1 cellular context compared by ENCODE assay signal in the genomic region with DNA sequence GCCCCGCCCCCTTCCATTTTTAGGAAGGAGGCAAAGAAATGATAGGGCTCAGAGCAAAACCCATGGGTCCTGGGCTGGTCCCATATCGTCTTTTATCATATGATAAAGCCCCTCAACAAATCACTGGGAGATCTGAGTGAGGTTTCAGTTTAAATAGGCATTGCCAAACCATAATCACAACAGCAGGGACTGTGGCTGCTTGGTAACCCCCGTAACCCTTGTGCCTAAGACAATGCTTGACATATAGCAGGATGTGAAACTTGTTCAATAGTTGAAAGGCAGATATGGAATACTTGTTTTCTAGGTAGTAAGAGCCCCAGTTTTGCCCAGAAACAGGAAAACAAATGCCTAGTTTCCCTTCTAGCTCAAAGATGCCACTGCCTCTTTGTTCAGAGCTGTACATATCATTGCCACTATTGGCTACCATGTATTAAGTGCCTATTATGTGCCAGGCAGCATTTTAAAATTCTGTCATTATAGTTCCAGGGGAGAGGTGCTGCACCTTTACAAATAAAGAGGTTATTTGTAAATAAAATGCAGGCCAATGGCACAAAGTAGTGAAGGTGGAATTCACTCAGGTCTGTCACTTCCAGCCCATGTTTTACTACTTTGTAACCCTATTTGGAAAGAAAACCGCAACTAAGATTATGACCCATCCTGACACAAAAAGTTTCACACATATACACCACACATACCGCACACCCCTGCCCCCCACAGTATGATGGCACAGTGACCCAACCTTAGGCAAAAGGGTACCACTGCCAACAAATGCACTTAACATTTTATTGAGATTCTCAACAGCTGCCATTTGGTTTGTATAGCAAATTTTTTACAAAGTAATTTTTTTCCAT.
TF ChIP-seq lines count a peak whose summit lies in the region.

No MANE protein-coding gene starts in this region.

TF ChIP-seq in GM12878, 131 proteins besides CTCF, POLR2A, EP300 and RAD21 (continued from another document):
- TF ChIP-seq, protein P1, sequence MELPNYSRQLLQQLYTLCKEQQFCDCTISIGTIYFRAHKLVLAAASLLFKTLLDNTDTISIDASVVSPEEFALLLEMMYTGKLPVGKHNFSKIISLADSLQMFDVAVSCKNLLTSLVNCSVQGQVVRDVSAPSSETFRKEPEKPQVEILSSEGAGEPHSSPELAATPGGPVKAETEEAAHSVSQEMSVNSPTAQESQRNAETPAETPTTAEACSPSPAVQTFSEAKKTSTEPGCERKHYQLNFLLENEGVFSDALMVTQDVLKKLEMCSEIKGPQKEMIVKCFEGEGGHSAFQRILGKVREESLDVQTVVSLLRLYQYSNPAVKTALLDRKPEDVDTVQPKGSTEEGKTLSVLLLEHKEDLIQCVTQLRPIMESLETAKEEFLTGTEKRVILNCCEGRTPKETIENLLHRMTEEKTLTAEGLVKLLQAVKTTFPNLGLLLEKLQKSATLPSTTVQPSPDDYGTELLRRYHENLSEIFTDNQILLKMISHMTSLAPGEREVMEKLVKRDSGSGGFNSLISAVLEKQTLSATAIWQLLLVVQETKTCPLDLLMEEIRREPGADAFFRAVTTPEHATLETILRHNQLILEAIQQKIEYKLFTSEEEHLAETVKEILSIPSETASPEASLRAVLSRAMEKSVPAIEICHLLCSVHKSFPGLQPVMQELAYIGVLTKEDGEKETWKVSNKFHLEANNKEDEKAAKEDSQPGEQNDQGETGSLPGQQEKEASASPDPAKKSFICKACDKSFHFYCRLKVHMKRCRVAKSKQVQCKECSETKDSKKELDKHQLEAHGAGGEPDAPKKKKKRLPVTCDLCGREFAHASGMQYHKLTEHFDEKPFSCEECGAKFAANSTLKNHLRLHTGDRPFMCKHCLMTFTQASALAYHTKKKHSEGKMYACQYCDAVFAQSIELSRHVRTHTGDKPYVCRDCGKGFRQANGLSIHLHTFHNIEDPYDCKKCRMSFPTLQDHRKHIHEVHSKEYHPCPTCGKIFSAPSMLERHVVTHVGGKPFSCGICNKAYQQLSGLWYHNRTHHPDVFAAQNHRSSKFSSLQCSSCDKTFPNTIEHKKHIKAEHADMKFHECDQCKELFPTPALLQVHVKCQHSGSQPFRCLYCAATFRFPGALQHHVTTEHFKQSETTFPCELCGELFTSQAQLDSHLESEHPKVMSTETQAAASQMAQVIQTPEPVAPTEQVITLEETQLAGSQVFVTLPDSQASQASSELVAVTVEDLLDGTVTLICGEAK (IDR thresholded peaks at IDR 0.05; ENCODE audit: borderline replicate concordance), result no peak
